8 cellular contexts compared by ENCODE assay signal in the genomic region with DNA sequence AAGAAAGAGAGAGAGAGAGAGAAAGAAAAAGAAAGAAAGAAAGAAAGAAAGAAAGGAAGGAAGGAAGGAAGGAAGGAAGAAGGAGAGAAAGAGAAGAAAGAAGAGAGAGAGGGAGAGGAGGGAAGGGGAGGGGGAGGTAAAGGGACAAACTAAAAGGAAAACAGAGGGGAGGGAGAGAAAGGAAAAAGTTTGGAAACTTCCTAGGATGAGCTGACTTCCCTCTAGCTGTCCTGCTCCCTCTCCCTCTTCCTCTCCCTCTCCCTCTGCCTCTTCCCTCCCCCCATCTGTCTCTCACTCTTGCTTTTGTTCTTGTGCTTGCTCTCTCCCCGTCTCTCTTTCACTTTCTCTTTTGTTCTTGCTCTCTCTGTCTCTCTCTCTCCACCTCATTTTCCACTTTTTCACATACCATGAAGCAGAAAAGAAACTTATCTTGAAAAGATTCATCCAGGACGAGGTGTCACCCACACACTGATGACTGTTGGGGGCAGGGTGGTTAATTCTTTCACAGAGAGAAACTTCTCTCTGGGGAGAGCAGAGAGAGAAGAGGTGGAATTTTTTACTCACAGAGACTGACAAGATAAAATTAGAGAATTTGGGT. TPM values are rescaled to one million over a fixed set of nuclear protein-coding genes. Genes with fewer than 3 reads are reported as not detected.
DNase-seq lines count a peak whose midpoint lies in the region; ATAC-seq and TF ChIP-seq lines count a peak whose summit lies in the region.

No MANE protein-coding gene starts in this region.

- H3K36me3 ChIP-seq in right atrium auricular region = no peaks in the 10 kb centered on the region

- H3K27ac ChIP-seq in right atrium auricular region = peak overlapping the region in 1 of 2 donors; percentile 12

- no peaks in the 10 kb centered on the region for H3K9me3 ChIP-seq in right atrium auricular region

- H3K4me3 ChIP-seq in right atrium auricular region = peak overlapping the region; percentile 24 to 28

- H3K4me1 ChIP-seq in right atrium auricular region = no peaks in the 10 kb centered on the region

- peak; percentile 57 for ATAC-seq in GM19438 (IDR thresholded peaks at IDR 0.05; ENCODE audit: low read depth, unreplicated experiment)
- ATAC-seq in HG03571 (IDR thresholded peaks at IDR 0.05; ENCODE audit: unreplicated experiment) = peak; percentile 73

- no peak for TF ChIP-seq CTCF in right atrium auricular region (IDR thresholded peaks at IDR 0.05)

- no peaks in the 10 kb centered on the region for H3K27me3 ChIP-seq in right atrium auricular region

- peak; percentile 71 for DNase-seq in activated T-cell treated with anti-CD3 and anti-CD28 coated beads for 4 hours
- DNase-seq in right atrium auricular region (ENCODE audit: low spot score) = no peak
- DNase-seq in stimulated activated CD4-positive, alpha-beta T cell treated with anti-CD3 and anti-CD28 coated beads, Interleukin-1b, Interleukin-23, amount 100 ng/mL, for 1 hour (ENCODE audit: low read depth in 2 of 2) = peak; percentile 11 to 36
- DNase-seq in AG08396 (ENCODE audit: low spot score) = no peak
- DNase-seq in retina = no peak
- no peak for DNase-seq in GM19238 (ENCODE audit: insufficient read length, low spot score)

RNA-seq across cellular contexts. Expression of gene DUSP22, which starts 56.4 kb away (rescaled TPM):
- 10 to 100 TPM; 45.1 to 54.1 TPM for total RNA-seq in right atrium auricular region

Comparison
In these comparisons a context has a peak if more than half of its experiments do, and no peak if none do; other contexts are left out.
1. DNase-seq: peak in activated T-cell treated with anti-CD3 and anti-CD28 coated beads for 4 hours (single experiment) and stimulated activated CD4-positive, alpha-beta T cell treated with anti-CD3 and anti-CD28 coated beads, Interleukin-1b, Interleukin-23, amount 100 ng/mL, for 1 hour (2 of 2); none in right atrium auricular region (single experiment), AG08396 (single experiment), retina (single experiment) and GM19238 (single experiment).